In the genomic region with DNA sequence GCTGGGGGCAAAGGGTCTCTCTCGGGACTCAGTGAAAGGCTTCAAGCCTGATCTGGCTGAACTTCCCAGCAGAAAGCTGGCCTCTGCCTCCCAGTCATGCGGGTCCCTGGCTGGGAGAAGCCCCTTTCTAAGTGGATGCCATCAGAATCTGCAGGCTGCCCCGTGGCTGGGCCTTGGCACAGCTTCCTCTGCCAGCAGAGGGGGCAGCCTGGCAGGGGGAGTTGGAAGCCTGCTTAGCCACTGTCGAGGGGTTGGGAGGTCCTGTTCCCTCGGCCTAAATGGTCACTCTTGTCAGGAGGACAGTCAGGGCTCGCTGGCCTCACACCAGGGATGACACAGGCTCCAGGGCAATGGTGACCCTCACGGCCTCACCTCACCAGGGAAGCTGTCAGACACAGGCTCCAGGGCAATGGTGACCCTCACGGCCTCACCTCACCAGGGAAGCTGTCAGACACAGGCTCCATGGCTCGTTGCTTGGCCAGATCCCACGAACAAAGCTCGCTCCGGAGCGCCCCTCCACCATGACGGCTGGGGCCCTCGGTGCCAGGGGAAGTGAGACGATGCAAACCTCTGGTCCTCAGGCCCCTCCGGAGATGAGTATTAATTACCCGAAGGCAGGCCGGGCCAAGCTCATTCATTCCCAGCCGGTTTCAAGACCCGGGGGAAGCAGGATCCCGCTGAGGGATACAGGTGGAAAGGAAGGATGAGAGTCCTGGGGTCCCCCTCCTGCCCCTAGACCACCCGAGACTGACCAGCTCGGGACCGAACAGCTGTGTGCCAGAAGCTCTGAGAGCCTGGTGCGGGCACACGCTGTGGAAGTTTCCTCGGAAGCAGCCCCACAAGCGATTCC, we compare ENCODE assay signal across 1 cellular context.
TF ChIP-seq lines count a peak whose summit lies in the region.

No MANE protein-coding gene starts in this region.

TF ChIP-seq in SK-N-SH treated with all-trans-retinoic acid at 6 μM for 48 hours, 23 proteins besides CTCF, POLR2A, EP300 and RAD21 (continued from another document):
- TF ChIP-seq, protein P1, sequence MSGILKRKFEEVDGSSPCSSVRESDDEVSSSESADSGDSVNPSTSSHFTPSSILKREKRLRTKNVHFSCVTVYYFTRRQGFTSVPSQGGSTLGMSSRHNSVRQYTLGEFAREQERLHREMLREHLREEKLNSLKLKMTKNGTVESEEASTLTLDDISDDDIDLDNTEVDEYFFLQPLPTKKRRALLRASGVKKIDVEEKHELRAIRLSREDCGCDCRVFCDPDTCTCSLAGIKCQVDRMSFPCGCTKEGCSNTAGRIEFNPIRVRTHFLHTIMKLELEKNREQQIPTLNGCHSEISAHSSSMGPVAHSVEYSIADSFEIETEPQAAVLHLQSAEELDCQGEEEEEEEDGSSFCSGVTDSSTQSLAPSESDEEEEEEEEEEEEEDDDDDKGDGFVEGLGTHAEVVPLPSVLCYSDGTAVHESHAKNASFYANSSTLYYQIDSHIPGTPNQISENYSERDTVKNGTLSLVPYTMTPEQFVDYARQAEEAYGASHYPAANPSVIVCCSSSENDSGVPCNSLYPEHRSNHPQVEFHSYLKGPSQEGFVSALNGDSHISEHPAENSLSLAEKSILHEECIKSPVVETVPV (CRISPR knock-in tag; IDR thresholded peaks at IDR 0.05): no peak
- no peak for TF ChIP-seq ZFP3 (CRISPR knock-in tag; IDR thresholded peaks at IDR 0.05)
- TF ChIP-seq PPARA (CRISPR knock-in tag; IDR thresholded peaks at IDR 0.05; ENCODE audit: borderline replicate concordance): no peak
- TF ChIP-seq SNAI2 (CRISPR knock-in tag; IDR thresholded peaks at IDR 0.05): no peak
- no peak for TF ChIP-seq ZNF70 (CRISPR knock-in tag; IDR thresholded peaks at IDR 0.05)
- no peak for TF ChIP-seq RARB (CRISPR knock-in tag; IDR thresholded peaks at IDR 0.05)
- TF ChIP-seq GLIS3 (CRISPR knock-in tag; IDR thresholded peaks at IDR 0.05): no peak
- TF ChIP-seq TCF4 (CRISPR knock-in tag; IDR thresholded peaks at IDR 0.05; ENCODE audit: borderline replicate concordance): no peak
- TF ChIP-seq, protein P2, sequence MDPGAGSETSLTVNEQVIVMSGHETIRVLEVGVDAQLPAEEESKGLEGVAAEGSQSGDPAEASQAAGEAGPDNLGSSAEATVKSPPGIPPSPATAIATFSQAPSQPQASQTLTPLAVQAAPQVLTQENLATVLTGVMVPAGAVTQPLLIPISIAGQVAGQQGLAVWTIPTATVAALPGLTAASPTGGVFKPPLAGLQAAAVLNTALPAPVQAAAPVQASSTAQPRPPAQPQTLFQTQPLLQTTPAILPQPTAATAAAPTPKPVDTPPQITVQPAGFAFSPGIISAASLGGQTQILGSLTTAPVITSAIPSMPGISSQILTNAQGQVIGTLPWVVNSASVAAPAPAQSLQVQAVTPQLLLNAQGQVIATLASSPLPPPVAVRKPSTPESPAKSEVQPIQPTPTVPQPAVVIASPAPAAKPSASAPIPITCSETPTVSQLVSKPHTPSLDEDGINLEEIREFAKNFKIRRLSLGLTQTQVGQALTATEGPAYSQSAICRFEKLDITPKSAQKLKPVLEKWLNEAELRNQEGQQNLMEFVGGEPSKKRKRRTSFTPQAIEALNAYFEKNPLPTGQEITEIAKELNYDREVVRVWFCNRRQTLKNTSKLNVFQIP (CRISPR knock-in tag; IDR thresholded peaks at IDR 0.05; ENCODE audit: borderline replicate concordance, low read depth): no peak
